Comparison of ENCODE assay signal across 9 cellular contexts in genomic region chr16:88747588-88748301, GRCh38. TPM values are rescaled to one million over a fixed set of nuclear protein-coding genes. Genes with fewer than 3 reads are reported as not detected.
DNase-seq lines count a peak whose midpoint lies in the region; ATAC-seq, FAIRE-seq and TF ChIP-seq lines count a peak whose summit lies in the region.
"Had no signal": no experiment of that assay in that cellular context is flagged by ENCODE, and none has a peak within 500 bp of the region (broad histone marks: within the 10 kb centered on the region; RNA-seq: fewer than 3 reads in every experiment).

No MANE protein-coding gene starts in this region.

- peaks cover 59% of the 10 kb centered on the region for H3K4me1 Mint-ChIP-seq in stimulated activated memory B cell treated with anti-CD40 and anti-IgM and Interleukin-4, amounts not matched to agents 10 μg/mL and 1 μg/mL and 100 μg/mL, for 72 hours

- no peak overlapping the region for H3K27ac ChIP-seq in endothelial cell of umbilical vein (ENCODE audit: insufficient read depth, low read depth, low read length)
- H3K27ac ChIP-seq: thoracic aorta had no signal

- H3K27me3 Mint-ChIP-seq in stimulated activated memory B cell treated with anti-CD40 and anti-IgM and Interleukin-4, amounts not matched to agents 10 μg/mL and 1 μg/mL and 100 μg/mL, for 72 hours: no peaks in the 10 kb centered on the region

- H3K4me3 ChIP-seq in HFF-Myc (replicated peaks; ENCODE audit: low read depth, low read length): no peak overlapping the region
- H3K4me3 ChIP-seq in endothelial cell of umbilical vein (replicated peaks in 1 of 3; ENCODE audit: insufficient read depth in 1 of 3, low read depth in 1 of 3, low read length in 3 of 3): no peak overlapping the region
- H3K4me3 ChIP-seq: thoracic aorta had no signal

- no peak overlapping the region for H3K9ac ChIP-seq in endothelial cell of umbilical vein (replicated peaks; ENCODE audit: extremely low read depth, insufficient read depth, low read length)

- H3K4me2 ChIP-seq in endothelial cell of umbilical vein (ENCODE audit: insufficient read depth, low read length): no peak overlapping the region

- peaks cover 7% of the 10 kb centered on the region for H3K4me1 ChIP-seq in endothelial cell of umbilical vein (ENCODE audit: control insufficient read depth, extremely low read depth, insufficient read depth, low read length)

- H3K27me3 ChIP-seq in endothelial cell of umbilical vein (ENCODE audit: control insufficient read depth in 2 of 2, insufficient read depth in 2 of 2, low read length in 2 of 2): no peaks in the 10 kb centered on the region

- peaks cover 47% of the 10 kb centered on the region for H3K79me2 ChIP-seq in endothelial cell of umbilical vein (ENCODE audit: control insufficient read depth, insufficient read depth, low read length)

- FAIRE-seq in endothelial cell of umbilical vein (lab: Jason Lieb, UNC): no peak

- no TSS peak for BruUV-seq in endothelial cell of umbilical vein (replicated peaks; lab: Mats Ljungman, UMichigan)

- CTCF ChIA-PET in endothelial cell of umbilical vein (lab: Charles Lee): interaction anchor here (2.8 to 6.7 kb wide), 2 partner anchors 10 to 37 kb away, joined by 35 to 56 read pairs; partner anchors contain the start of gene PIEZO1

- DNase-seq in COLO668 (lab: John Stamatoyannopoulos, UW; ENCODE audit: unreplicated experiment) (peak; percentile 74), HFF-Myc (ENCODE audit: extremely low read depth, low read depth) (no peak), SK-N-DZ (ENCODE audit: low spot score) (peak; percentile 81), endothelial cell of umbilical vein (ENCODE audit: low read depth, low spot score) (no peak)

- peak overlapping the region; percentile 37 for H3K27ac Mint-ChIP-seq in stimulated activated memory B cell treated with anti-CD40 and anti-IgM and Interleukin-4, amounts not matched to agents 10 μg/mL and 1 μg/mL and 100 μg/mL, for 72 hours

- no peak for ATAC-seq in stimulated activated memory B cell treated with anti-CD40 and anti-IgM and Interleukin-4, amounts not matched to agents 10 μg/mL and 1 μg/mL and 100 μg/mL, for 72 hours
- ATAC-seq in GM19463 (IDR thresholded peaks at IDR 0.05; ENCODE audit: unreplicated experiment) (no peak), GM18873 (IDR thresholded peaks at IDR 0.05; ENCODE audit: low FRiP score, unreplicated experiment) (no peak), GM21515 (IDR thresholded peaks at IDR 0.05; ENCODE audit: unreplicated experiment) (no peak)

- H3K36me3 Mint-ChIP-seq in stimulated activated memory B cell treated with anti-CD40 and anti-IgM and Interleukin-4, amounts not matched to agents 10 μg/mL and 1 μg/mL and 100 μg/mL, for 72 hours: peaks cover 6% of the 10 kb centered on the region

- dilution Hi-C loops in endothelial cell of umbilical vein (cut with MboI; ENCODE audit: extremely low pct_ligation_motif_present, low sequenced_read_pairs): no loop called here

- no peaks in the 10 kb centered on the region for H3K9me1 ChIP-seq in endothelial cell of umbilical vein (replicated peaks; ENCODE audit: control insufficient read depth, extremely low read depth, insufficient read depth, low read length)

- H3K4me3 Mint-ChIP-seq in stimulated activated memory B cell treated with anti-CD40 and anti-IgM and Interleukin-4, amounts not matched to agents 10 μg/mL and 1 μg/mL and 100 μg/mL, for 72 hours: no peak overlapping the region

- peaks cover 3 to 7% of the 10 kb centered on the region in 2 experiments for H3K36me3 ChIP-seq in endothelial cell of umbilical vein (ENCODE audit: control insufficient read depth in 2 of 2, extremely low read depth in 1 of 2, insufficient read depth in 2 of 2, low read length in 2 of 2)
- H3K36me3 ChIP-seq: thoracic aorta had no signal

- TF ChIP-seq POLR2A in endothelial cell of umbilical vein (IDR thresholded peaks at IDR 0.05; ENCODE audit: low read depth, low read length): no peak

- POLR2A ChIA-PET in endothelial cell of umbilical vein (lab: Charles Lee): no interaction called here

- TF ChIP-seq CTCF in HFF-Myc (IDR thresholded peaks at IDR 0.05; ENCODE audit: low read depth, low read length, missing control alignments) (peak; percentile 48), endothelial cell of umbilical vein (IDR thresholded peaks at IDR 0.05; ENCODE audit: extremely low read depth in 1 of 2, insufficient read depth in 1 of 2, low read depth in 1 of 2, low read length in 2 of 2) (peak; percentile 33 to 45)

- intact Hi-C loops in endothelial cell of umbilical vein (cut with micrococcal nuclease): no loop called here

- H2AFZ ChIP-seq in endothelial cell of umbilical vein (ENCODE audit: low read depth, low read length): no peak overlapping the region

- H3K9me3 ChIP-seq in endothelial cell of umbilical vein (replicated peaks; ENCODE audit: control insufficient read depth, insufficient read depth, low read length): no peaks in the 10 kb centered on the region
- H3K9me3 ChIP-seq: thoracic aorta had no signal

- H4K20me1 ChIP-seq in endothelial cell of umbilical vein (replicated peaks; ENCODE audit: control insufficient read depth, extremely low read depth, insufficient read depth, low read length): no peaks in the 10 kb centered on the region

- H3K9me3 Mint-ChIP-seq in stimulated activated memory B cell treated with anti-CD40 and anti-IgM and Interleukin-4, amounts not matched to agents 10 μg/mL and 1 μg/mL and 100 μg/mL, for 72 hours: no peaks in the 10 kb centered on the region

TF ChIP-seq in endothelial cell of umbilical vein, 7 proteins besides CTCF, POLR2A, EP300 and RAD21:
- TF ChIP-seq EZH2 (IDR thresholded peaks at IDR 0.05; ENCODE audit: borderline replicate concordance, low read depth, low read length, severe bottlenecking) (no peak), FOS (IDR thresholded peaks at IDR 0.05; ENCODE audit: borderline replicate concordance, insufficient read depth, low read length) (no peak), POLR2AphosphoS5 (IDR thresholded peaks at IDR 0.05; ENCODE audit: insufficient read depth, low read depth, low read length) (no peak), MYC (IDR thresholded peaks at IDR 0.05; ENCODE audit: low read depth, low read length) (no peak), GATA2 (IDR thresholded peaks at IDR 0.05; ENCODE audit: insufficient read depth, insufficient read length, low read depth, low read length) (no peak), JUN (IDR thresholded peaks at IDR 0.05; ENCODE audit: borderline replicate concordance, insufficient read depth, insufficient read length, low read depth) (no peak)
- TF ChIP-seq, protein P1, sequence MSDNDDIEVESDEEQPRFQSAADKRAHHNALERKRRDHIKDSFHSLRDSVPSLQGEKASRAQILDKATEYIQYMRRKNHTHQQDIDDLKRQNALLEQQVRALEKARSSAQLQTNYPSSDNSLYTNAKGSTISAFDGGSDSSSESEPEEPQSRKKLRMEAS (IDR thresholded peaks at IDR 0.05; ENCODE audit: insufficient read depth, insufficient read length): no peak
TF ChIP-seq in endothelial cell of umbilical vein: peak in this region for 0.

RNA-seq across cellular contexts. Expression of gene PIEZO1, which starts 37.3 kb away (rescaled TPM):
- 37.9 and 52.7 TPM in 2 replicates for polyA plus RNA-seq in SK-N-DZ (2014; cell fraction: cytosol; rRNA removed)
- 213 and 283 TPM in 2 replicates for polyA plus RNA-seq in SK-N-DZ (2014; cell fraction: nucleus; rRNA removed)
- total RNA-seq in endothelial cell of umbilical vein: 306 and 322 TPM in 2 replicates
- polyA plus RNA-seq in endothelial cell of umbilical vein: 298 and 393 TPM in 2 replicates
- polyA plus RNA-seq in endothelial cell of umbilical vein (2011; cell fraction: cytosol; rRNA removed): 224 and 318 TPM in 2 replicates
- polyA plus RNA-seq in endothelial cell of umbilical vein (2011; cell fraction: nucleus; rRNA removed): 848 and 1,004 TPM in 2 replicates
- 214 and 360 TPM in 2 replicates for polyA plus RNA-seq in endothelial cell of umbilical vein (2012)
- polyA minus RNA-seq in endothelial cell of umbilical vein: 294 and 363 TPM in 2 replicates
- polyA minus RNA-seq in endothelial cell of umbilical vein (2011; cell fraction: cytosol; rRNA and poly(A)+ RNA removed): 47.3 TPM
- 270 and 364 TPM in 2 replicates for polyA minus RNA-seq in endothelial cell of umbilical vein (2011; cell fraction: nucleus; rRNA and poly(A)+ RNA removed)

RNA-seq across cellular contexts. Expression of gene CTU2, which starts 41.4 kb away (rescaled TPM):
- 31.8 and 36.8 TPM in 2 replicates for polyA plus RNA-seq in SK-N-DZ (2014; cell fraction: cytosol; rRNA removed)
- polyA plus RNA-seq in SK-N-DZ (2014; cell fraction: nucleus; rRNA removed): 56.6 and 109 TPM in 2 replicates
- total RNA-seq in endothelial cell of umbilical vein: 33.7 and 37.5 TPM in 2 replicates
- polyA plus RNA-seq in endothelial cell of umbilical vein: 26.1 and 30.8 TPM in 2 replicates
- polyA plus RNA-seq in endothelial cell of umbilical vein (2011; cell fraction: cytosol; rRNA removed): 14.6 and 19.2 TPM in 2 replicates
- 35.9 and 36.8 TPM in 2 replicates for polyA plus RNA-seq in endothelial cell of umbilical vein (2011; cell fraction: nucleus; rRNA removed)
- 19.1 and 27.5 TPM in 2 replicates for polyA plus RNA-seq in endothelial cell of umbilical vein (2012)
- polyA minus RNA-seq in endothelial cell of umbilical vein: 11.6 and 15.6 TPM in 2 replicates
- 27.9 TPM for polyA minus RNA-seq in endothelial cell of umbilical vein (2011; cell fraction: cytosol; rRNA and poly(A)+ RNA removed)
- 10.3 and 15.4 TPM in 2 replicates for polyA minus RNA-seq in endothelial cell of umbilical vein (2011; cell fraction: nucleus; rRNA and poly(A)+ RNA removed)

RNA-seq across cellular contexts. Expression of gene RNF166, which starts 41.5 kb away (rescaled TPM):
- 50.9 and 65.7 TPM in 2 replicates for polyA plus RNA-seq in SK-N-DZ (2014; cell fraction: cytosol; rRNA removed)
- polyA plus RNA-seq in SK-N-DZ (2014; cell fraction: nucleus; rRNA removed): 115 and 130 TPM in 2 replicates
- 38.8 and 41.8 TPM in 2 replicates for total RNA-seq in endothelial cell of umbilical vein
- polyA plus RNA-seq in endothelial cell of umbilical vein: 27.6 and 34.0 TPM in 2 replicates
- polyA plus RNA-seq in endothelial cell of umbilical vein (2011; cell fraction: cytosol; rRNA removed): 16.0 and 25.1 TPM in 2 replicates
- 44.2 and 52.7 TPM in 2 replicates for polyA plus RNA-seq in endothelial cell of umbilical vein (2011; cell fraction: nucleus; rRNA removed)
- polyA plus RNA-seq in endothelial cell of umbilical vein (2012): 15.8 and 20.0 TPM in 2 replicates
- polyA minus RNA-seq in endothelial cell of umbilical vein: 15.2 and 15.4 TPM in 2 replicates
- polyA minus RNA-seq in endothelial cell of umbilical vein (2011; cell fraction: cytosol; rRNA and poly(A)+ RNA removed): 17.2 TPM
- 16.2 and 22.6 TPM in 2 replicates for polyA minus RNA-seq in endothelial cell of umbilical vein (2011; cell fraction: nucleus; rRNA and poly(A)+ RNA removed)

RNA-seq across cellular contexts. Expression of gene CDT1, which starts 55.8 kb away (rescaled TPM):
- 77.2 and 112 TPM in 2 replicates for polyA plus RNA-seq in SK-N-DZ (2014; cell fraction: cytosol; rRNA removed)
- polyA plus RNA-seq in SK-N-DZ (2014; cell fraction: nucleus; rRNA removed): 39.4 and 47.6 TPM in 2 replicates
- 26.5 and 30.6 TPM in 2 replicates for total RNA-seq in endothelial cell of umbilical vein
- polyA plus RNA-seq in endothelial cell of umbilical vein: 15.6 and 19.3 TPM in 2 replicates
- polyA plus RNA-seq in endothelial cell of umbilical vein (2011; cell fraction: cytosol; rRNA removed): 14.3 and 19.4 TPM in 2 replicates
- polyA plus RNA-seq in endothelial cell of umbilical vein (2011; cell fraction: nucleus; rRNA removed): 11.5 and 12.3 TPM in 2 replicates
- polyA plus RNA-seq in endothelial cell of umbilical vein (2012): 6.7 and 8.2 TPM in 2 replicates
- 5.6 and 9.8 TPM in 2 replicates for polyA minus RNA-seq in endothelial cell of umbilical vein
- 96.4 TPM for polyA minus RNA-seq in endothelial cell of umbilical vein (2011; cell fraction: cytosol; rRNA and poly(A)+ RNA removed)
- 4.5 and 8.7 TPM in 2 replicates for polyA minus RNA-seq in endothelial cell of umbilical vein (2011; cell fraction: nucleus; rRNA and poly(A)+ RNA removed)

Comparison
In these comparisons a context has a peak if more than half of its experiments do, and no peak if none do; other contexts are left out.
1. DNase-seq: peak in COLO668 (single experiment) and SK-N-DZ (single experiment); none in HFF-Myc (single experiment) and endothelial cell of umbilical vein (single experiment).